8 cellular contexts compared by ENCODE assay signal in genomic region chr16:87956169-87956770, GRCh38. TPM values are rescaled to one million over a fixed set of nuclear protein-coding genes. Genes with fewer than 3 reads are reported as not detected.
DNase-seq lines count a peak whose midpoint lies in the region; ATAC-seq, FAIRE-seq and TF ChIP-seq lines count a peak whose summit lies in the region.

No MANE protein-coding gene starts in this region.

- peak; percentile 18 for DNase-seq in GM03348 (ENCODE audit: low spot score)
- DNase-seq in KBM-7, result peak; percentile 88
- peak; percentile 92 for DNase-seq in activated CD8-positive, alpha-beta T cell treated with anti-CD3 and anti-CD28 coated beads for 36 hours
- peak; percentile 34 for DNase-seq in epithelial cell of esophagus (ENCODE audit: low read depth)
- DNase-seq in trophoblast cell, result peak in 1 of 2 donors; percentile 28
- peak; percentile 78 to 82 for DNase-seq in aorta
- no peak for DNase-seq in RCC 7860 (ENCODE audit: low spot score)

- H2BK5ac ChIP-seq in trophoblast cell (ENCODE audit: low read depth, low read length, poor library complexity), result no peak overlapping the region

- no peak overlapping the region for H2AFZ ChIP-seq in trophoblast cell (ENCODE audit: insufficient read depth, low read length, poor library complexity)

- WGBS in trophoblast cell (ENCODE audit: extremely low coverage, insufficient coverage, insufficient read length), result no CpG with 5 or more reads among the region's 13 CpGs
- 54 to 59% methylated on average over 13 of the region's 13 CpGs for WGBS in aorta, 2 donors

- H3K9me3 Mint-ChIP-seq in activated CD8-positive, alpha-beta T cell treated with anti-CD3 and anti-CD28 coated beads for 36 hours, result no peaks in the 10 kb centered on the region

- H3K4me3 ChIP-seq in epithelial cell of esophagus (ENCODE audit: low read length) (no peak overlapping the region), trophoblast cell (ENCODE audit: low read depth, low read length) (no peak overlapping the region), aorta (ENCODE audit: low read length in 2 of 2) (no peak overlapping the region)

- H3K14ac ChIP-seq in trophoblast cell (ENCODE audit: low read length), result no peak overlapping the region

- H2BK12ac ChIP-seq in trophoblast cell (ENCODE audit: low read length), result no peak overlapping the region

- H3K4me1 ChIP-seq in trophoblast cell (ENCODE audit: control insufficient read depth in 1 of 2, insufficient read depth in 2 of 2, low read length in 2 of 2) (peaks cover 15 to 20% of the 10 kb centered on the region in 2 experiments), aorta (ENCODE audit: control insufficient read depth in 1 of 2, insufficient read depth in 2 of 2, low read length in 2 of 2) (no peaks in the 10 kb centered on the region)

- H4K8ac ChIP-seq in trophoblast cell (ENCODE audit: low read depth, low read length), result peak overlapping the region; percentile 21

- H3K27ac Mint-ChIP-seq in activated CD8-positive, alpha-beta T cell treated with anti-CD3 and anti-CD28 coated beads for 36 hours, result peak overlapping the region; percentile 99

- peaks cover 31 to 32% of the 10 kb centered on the region in 2 experiments for H3K36me3 ChIP-seq in trophoblast cell (ENCODE audit: control insufficient read depth in 1 of 2, insufficient read depth in 2 of 2, low read length in 2 of 2)
- no peaks in the 10 kb centered on the region for H3K36me3 ChIP-seq in aorta (ENCODE audit: control insufficient read depth in 1 of 2, insufficient read depth in 2 of 2, low read length in 1 of 2)

- no peaks in the 10 kb centered on the region for H3K27me3 ChIP-seq in trophoblast cell (ENCODE audit: insufficient read depth, low read length)
- no peaks in the 10 kb centered on the region for H3K27me3 ChIP-seq in aorta (ENCODE audit: control insufficient read depth in 1 of 2, insufficient read depth in 2 of 2, low read length in 1 of 2)

- H4K12ac ChIP-seq in trophoblast cell (ENCODE audit: low read depth, low read length), result no peak overlapping the region

- POLR2A ChIA-PET in activated CD8-positive, alpha-beta T cell treated with anti-CD3 and anti-CD28 coated beads for 36 hours (lab: Charles Lee), result interaction anchor here (0.5 to 2.1 kb wide), 6 partner anchors 11 to 497 kb away, joined by 4 to 6 read pairs (median 4); partner anchors contain the start of gene ZFPM1

- peaks cover 43% of the 10 kb centered on the region for H3K36me3 Mint-ChIP-seq in activated CD8-positive, alpha-beta T cell treated with anti-CD3 and anti-CD28 coated beads for 36 hours (ENCODE audit: low read depth)

- H3K23ac ChIP-seq in trophoblast cell (ENCODE audit: low read length), result no peak overlapping the region

- H3K79me2 ChIP-seq in trophoblast cell (ENCODE audit: control insufficient read depth, insufficient read depth, low read length, poor library complexity), result peaks cover 23% of the 10 kb centered on the region

- TF ChIP-seq CTCF in activated CD8-positive, alpha-beta T cell treated with anti-CD3 and anti-CD28 coated beads for 36 hours (IDR thresholded peaks at IDR 0.05), result no peak
- no peak for TF ChIP-seq CTCF in epithelial cell of esophagus (IDR thresholded peaks at IDR 0.05; ENCODE audit: insufficient read depth, low read depth, low read length, missing control alignments)

- intact Hi-C loops in activated CD8-positive, alpha-beta T cell treated with anti-CD3 and anti-CD28 coated beads for 36 hours (cut with micrococcal nuclease), result no loop called here
- intact Hi-C loops in aorta (cut with DNase I), result no loop called here

- H3K9ac ChIP-seq in trophoblast cell (ENCODE audit: low read length), result no peak overlapping the region

- peaks cover 82% of the 10 kb centered on the region for H3K4me1 Mint-ChIP-seq in activated CD8-positive, alpha-beta T cell treated with anti-CD3 and anti-CD28 coated beads for 36 hours (ENCODE audit: low read depth)

- peaks cover 6% of the 10 kb centered on the region for H3K79me1 ChIP-seq in trophoblast cell (ENCODE audit: low read length)

- H3K9me3 ChIP-seq in trophoblast cell (ENCODE audit: insufficient read depth, low read depth, low read length) (no peaks in the 10 kb centered on the region), aorta (ENCODE audit: control insufficient read depth, low read length) (no peaks in the 10 kb centered on the region)

- H4K91ac ChIP-seq in trophoblast cell (ENCODE audit: low read depth, low read length), result no peak overlapping the region

- no peak overlapping the region for H2BK120ac ChIP-seq in trophoblast cell (ENCODE audit: insufficient read depth, low read length, poor library complexity)

- no peak for FAIRE-seq in RCC 7860 (lab: Jason Lieb, UNC)

- CTCF ChIA-PET in activated CD8-positive, alpha-beta T cell treated with anti-CD3 and anti-CD28 coated beads for 36 hours (lab: Charles Lee), result interaction anchor here (0.8 to 1.7 kb wide), 8 partner anchors 8 to 188 kb away, joined by 3 to 6 read pairs (median 4); no protein-coding TSS in a partner anchor

- peak overlapping the region; percentile 10 for H3K4ac ChIP-seq in trophoblast cell (ENCODE audit: low read depth, low read length)

- H3K27ac ChIP-seq in trophoblast cell (ENCODE audit: low read depth, low read length) (peak overlapping the region; percentile 2), aorta (ENCODE audit: low read depth in 1 of 2, low read length in 2 of 2) (no peak overlapping the region)

- ATAC-seq in activated CD8-positive, alpha-beta T cell treated with anti-CD3 and anti-CD28 coated beads for 36 hours, result peak; percentile 68
- ATAC-seq in aorta (ENCODE audit: low FRiP score), result no peak
- ATAC-seq in GM19455 (IDR thresholded peaks at IDR 0.05; ENCODE audit: unreplicated experiment), result no peak

- H3K4me3 Mint-ChIP-seq in activated CD8-positive, alpha-beta T cell treated with anti-CD3 and anti-CD28 coated beads for 36 hours, result peak overlapping the region; percentile 86

- H3K4me2 ChIP-seq in trophoblast cell (ENCODE audit: low read length), result no peak overlapping the region

- H3K27me3 Mint-ChIP-seq in activated CD8-positive, alpha-beta T cell treated with anti-CD3 and anti-CD28 coated beads for 36 hours, result no peaks in the 10 kb centered on the region

- no peak overlapping the region for H2AK5ac ChIP-seq in trophoblast cell (ENCODE audit: low read length)

- in situ Hi-C loops in KBM-7 (cut with MboI; ENCODE audit: low pct_unique_long_range_greater_than_20kb, low sequenced_read_pairs), result no loop called here

- H3K18ac ChIP-seq in trophoblast cell (ENCODE audit: low read length), result no peak overlapping the region

RNA-seq across cellular contexts. Expression of gene BANP, which starts 5.0 kb away (rescaled TPM):
- 10 to 100 TPM; 32.1 to 36.1 TPM for total RNA-seq in activated CD8-positive, alpha-beta T cell treated with anti-CD3 and anti-CD28 coated beads for 36 hours
- polyA plus RNA-seq in trophoblast cell (2013), result 30.9 and 33.0 TPM in 2 replicates
- total RNA-seq in aorta, result 10 to 100 TPM; 25.5 to 35.6 TPM
- polyA plus RNA-seq in aorta, result 10 to 100 TPM in 1 of 2 donors, 1 to 10 TPM in 1; 7.4 to 14.0 TPM

RNA-seq across cellular contexts. Expression of gene CA5A, which starts 19.9 kb away (rescaled TPM):
- not detected for total RNA-seq in activated CD8-positive, alpha-beta T cell treated with anti-CD3 and anti-CD28 coated beads for 36 hours
- polyA plus RNA-seq in trophoblast cell (2013), result not detected in 2 replicates
- total RNA-seq in aorta, result not detected
- polyA plus RNA-seq in aorta, result under 1 TPM in 1 of 2 donors, not detected in 1; 0.63 TPM
